ENCODE assay signal across 8 cellular contexts in the genomic region with DNA sequence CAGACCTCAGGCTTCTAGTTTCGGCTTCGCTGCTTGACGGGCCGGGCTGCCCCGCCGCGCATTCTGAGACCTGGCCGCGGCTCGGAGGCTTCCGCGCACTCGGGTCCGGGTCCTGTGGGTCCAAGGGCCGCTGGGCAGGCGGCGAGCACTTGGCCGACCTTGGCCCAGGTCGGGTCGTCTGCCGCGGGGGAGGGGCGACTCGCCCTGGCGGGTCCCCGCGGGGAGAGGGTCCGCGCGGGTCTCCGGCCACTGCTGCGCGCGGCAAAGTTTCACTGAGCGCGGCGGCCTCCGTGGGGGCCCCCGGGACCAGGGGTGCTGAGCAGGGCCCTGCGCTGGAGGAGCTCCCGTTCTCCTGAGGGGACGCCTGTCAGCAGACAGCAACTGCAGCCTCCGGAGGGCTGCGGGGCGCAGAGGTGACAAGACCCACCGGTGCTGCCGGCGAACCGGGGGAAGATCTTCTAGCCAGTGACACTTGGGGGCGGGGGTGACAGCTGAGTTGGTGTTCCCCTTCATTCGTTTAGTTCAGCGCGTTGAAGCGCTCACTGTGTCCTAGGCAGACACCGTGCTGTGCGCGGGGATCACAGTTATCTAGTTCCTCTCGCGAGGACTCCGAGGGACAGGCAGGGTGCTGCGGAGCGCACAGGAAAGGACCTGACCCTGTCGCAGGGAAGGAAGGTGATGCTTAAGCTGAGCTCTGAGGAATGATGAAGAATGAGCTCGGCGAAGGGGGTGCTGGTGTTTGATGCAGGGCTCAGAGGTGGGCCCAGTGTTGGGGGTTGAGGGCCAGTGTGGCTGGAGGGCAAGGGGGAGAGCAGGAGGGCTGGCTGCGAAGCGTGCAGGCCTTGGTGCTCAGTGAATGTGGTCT. TPM values are rescaled to one million over a fixed set of nuclear protein-coding genes. Genes with fewer than 3 reads are reported as not detected.
DNase-seq lines count a peak whose midpoint lies in the region; FAIRE-seq and TF ChIP-seq lines count a peak whose summit lies in the region.

No MANE protein-coding gene starts in this region.

- intact Hi-C loops in breast epithelium (cut with DNase I; ENCODE audit: low total_unique reads), result no loop called here

- FAIRE-seq in H54 (lab: Jason Lieb, UNC), result no peak

- H3K27me3 ChIP-seq in breast epithelium, result no peaks in the 10 kb centered on the region
- H3K27me3 ChIP-seq in kidney epithelial cell (ENCODE audit: control insufficient read depth, insufficient read depth, low read length), result no peaks in the 10 kb centered on the region

- H3K9me3 ChIP-seq in breast epithelium, result no peaks in the 10 kb centered on the region

- H3K27ac ChIP-seq in breast epithelium, result peak overlapping the region; percentile 93 to 95

- TF ChIP-seq CTCF in GM10266 (IDR thresholded peaks at IDR 0.05; ENCODE audit: control insufficient read depth, insufficient read depth, low read depth, missing control alignments), result no peak
- TF ChIP-seq CTCF in breast epithelium (IDR thresholded peaks at IDR 0.05), result no peak
- TF ChIP-seq CTCF in kidney epithelial cell (IDR thresholded peaks at IDR 0.05; ENCODE audit: insufficient read depth, low read length, poor library complexity, severe bottlenecking), result no peak

- peak overlapping the region; percentile 68 to 90 (median 88) for H3K4me3 ChIP-seq in breast epithelium
- H3K4me3 ChIP-seq in kidney epithelial cell (ENCODE audit: low read depth, low read length), result peak overlapping the region; percentile 85

- DNase-seq in GM10266 (ENCODE audit: extremely low spot score) (peak; percentile 87), H54 (ENCODE audit: insufficient read length, low spot score) (peak; percentile 68), LHCN-M2 (ENCODE audit: low read depth) (peak; percentile 51), UCSD-AML1 (lab: John Stamatoyannopoulos, UW; ENCODE audit: unreplicated experiment) (peak; percentile 65), breast epithelium (ENCODE audit: low spot score in 2 of 2) (peak in 1 of 2 donors; percentile 46), kidney epithelial cell (ENCODE audit: low read depth) (no peak), pons (ENCODE audit: low spot score) (no peak)
- DNase-seq in stimulated activated CD4-positive, alpha-beta T cell treated with anti-CD3 and anti-CD28 coated beads, Interleukin-4, amount 100 ng/mL, for 48 hours (ENCODE audit: low read depth in 2 of 2), result peak; percentile 54 to 60

- H3K36me3 ChIP-seq in breast epithelium, result no peaks in the 10 kb centered on the region
- no peaks in the 10 kb centered on the region for H3K36me3 ChIP-seq in kidney epithelial cell (ENCODE audit: control insufficient read depth, insufficient read depth, low read length)

- peaks cover 7 to 22% of the 10 kb centered on the region in 2 donors for H3K4me1 ChIP-seq in breast epithelium

- TF ChIP-seq POLR2A in H54 (IDR thresholded peaks at IDR 0.05; ENCODE audit: low read depth, low read length) (no peak), breast epithelium (IDR thresholded peaks at IDR 0.05) (no peak)

RNA-seq across cellular contexts. Expression of a gene that starts 0.7 kb away (rescaled TPM):
- total RNA-seq in LHCN-M2 (2014; rRNA removed) (47.4 and 53.7 TPM in 2 replicates), breast epithelium (10 to 100 TPM; 71.6 to 79.2 (median 75.4) TPM), kidney epithelial cell (46.3 and 51.0 TPM in 2 replicates)
- 48.8 TPM for polyA plus RNA-seq in LHCN-M2 (2012)

RNA-seq across cellular contexts. Expression of a gene that starts 20.5 kb away (rescaled TPM):
- total RNA-seq in LHCN-M2 (2014; rRNA removed) (35.5 and 43.1 TPM in 2 replicates), breast epithelium (10 to 100 TPM; 16.6 to 39.0 (median 22.1) TPM), kidney epithelial cell (50.8 and 65.6 TPM in 2 replicates)
- polyA plus RNA-seq in LHCN-M2 (2012), result 62.2 TPM

RNA-seq across cellular contexts. Expression of a gene that starts 38.8 kb away (rescaled TPM):
- 9.5 and 9.7 TPM in 2 replicates for total RNA-seq in LHCN-M2 (2014; rRNA removed)
- polyA plus RNA-seq in LHCN-M2 (2012), result 2.6 TPM
- under 1 TPM in 2 of 3 donors, not detected in 1; 0.33 to 0.88 TPM for total RNA-seq in breast epithelium
- 1.7 and 6.2 TPM in 2 replicates for total RNA-seq in kidney epithelial cell

RNA-seq across cellular contexts. Expression of a gene that starts 55.0 kb away (rescaled TPM):
- total RNA-seq in LHCN-M2 (2014; rRNA removed), result 8.5 and 9.6 TPM in 2 replicates
- polyA plus RNA-seq in LHCN-M2 (2012), result 14.6 TPM
- total RNA-seq in breast epithelium, result 1 to 10 TPM; 4.2 to 8.2 (median 7.2) TPM
- 8.7 and 11.9 TPM in 2 replicates for total RNA-seq in kidney epithelial cell

Comparison
In these comparisons a context has a peak if more than half of its experiments do, and no peak if none do; other contexts are left out.
1. DNase-seq: peak in GM10266 (single experiment), H54 (single experiment), LHCN-M2 (single experiment), UCSD-AML1 (single experiment) and stimulated activated CD4-positive, alpha-beta T cell treated with anti-CD3 and anti-CD28 coated beads, Interleukin-4, amount 100 ng/mL, for 48 hours (2 of 2); none in kidney epithelial cell (single experiment) and pons (single experiment).